Comparison of ENCODE assay signal across 1 cellular context in genomic region chr19:1232231-1232637, GRCh38.
TF ChIP-seq lines count a peak whose summit lies in the region.

No MANE protein-coding gene starts in this region.

TF ChIP-seq in GM23338, 12 proteins besides CTCF, POLR2A, EP300 and RAD21 (continued from another document):
- TF ChIP-seq REST (IDR thresholded peaks at IDR 0.05; ENCODE audit: unreplicated experiment) (no peak), EZH2 (IDR thresholded peaks at IDR 0.05; ENCODE audit: low read depth, unreplicated experiment) (no peak), ETS1 (IDR thresholded peaks at IDR 0.05) (no peak), ZNF331 (CRISPR knock-in tag; IDR thresholded peaks at IDR 0.05; ENCODE audit: low read depth) (no peak), STAT1 (IDR thresholded peaks at IDR 0.05; ENCODE audit: unreplicated experiment) (no peak)
